ENCODE assay signal across 1 cellular context in the genomic region with DNA sequence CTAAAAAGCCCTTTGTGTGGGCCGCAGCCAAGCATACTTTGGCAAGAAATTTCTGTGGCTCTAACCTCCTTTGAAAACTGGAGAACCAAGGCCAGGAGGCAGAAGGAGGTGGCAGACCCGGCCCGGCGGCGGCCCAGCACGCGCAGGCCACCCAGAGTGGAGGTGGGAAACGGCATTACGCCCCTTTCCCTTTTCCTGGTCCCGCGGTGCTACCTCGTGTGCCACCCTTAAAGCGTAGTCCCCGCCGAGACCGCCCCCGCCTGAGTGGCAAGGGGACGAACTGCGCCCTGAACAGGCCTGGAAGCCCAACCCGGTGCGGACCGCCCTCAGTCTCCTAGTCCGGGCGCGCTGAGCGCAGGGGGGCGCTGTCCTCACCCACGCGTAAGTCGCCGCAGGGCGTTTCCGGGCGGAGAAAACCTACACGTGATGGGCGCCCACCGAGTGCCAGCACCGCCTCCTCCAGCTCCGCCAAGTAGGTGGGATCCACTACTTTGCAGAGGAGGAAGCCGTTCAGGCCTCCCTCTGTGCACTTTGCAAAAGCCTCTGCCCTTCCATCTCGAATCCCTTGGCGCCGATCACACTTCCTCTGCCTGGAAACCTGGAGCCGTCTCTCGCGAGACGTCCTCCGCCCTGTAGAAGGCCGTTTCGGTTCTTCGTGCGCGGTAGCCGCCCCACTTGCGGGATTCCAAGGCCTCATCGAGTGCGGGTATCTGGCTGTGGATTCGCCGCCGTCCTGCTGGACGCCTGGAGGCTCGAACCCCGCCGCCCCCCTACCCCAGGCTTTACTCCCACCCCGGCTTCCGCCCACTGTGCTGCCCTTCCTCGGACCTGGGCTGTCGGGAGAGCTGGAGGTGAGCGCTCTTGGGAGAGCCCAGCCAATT.
TF ChIP-seq lines count a peak whose summit lies in the region.

A gene with protein sequence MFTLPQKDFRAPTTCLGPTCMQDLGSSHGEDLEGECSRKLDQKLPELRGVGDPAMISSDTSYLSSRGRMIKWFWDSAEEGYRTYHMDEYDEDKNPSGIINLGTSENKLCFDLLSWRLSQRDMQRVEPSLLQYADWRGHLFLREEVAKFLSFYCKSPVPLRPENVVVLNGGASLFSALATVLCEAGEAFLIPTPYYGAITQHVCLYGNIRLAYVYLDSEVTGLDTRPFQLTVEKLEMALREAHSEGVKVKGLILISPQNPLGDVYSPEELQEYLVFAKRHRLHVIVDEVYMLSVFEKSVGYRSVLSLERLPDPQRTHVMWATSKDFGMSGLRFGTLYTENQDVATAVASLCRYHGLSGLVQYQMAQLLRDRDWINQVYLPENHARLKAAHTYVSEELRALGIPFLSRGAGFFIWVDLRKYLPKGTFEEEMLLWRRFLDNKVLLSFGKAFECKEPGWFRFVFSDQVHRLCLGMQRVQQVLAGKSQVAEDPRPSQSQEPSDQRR (plus strand): TSS at position 420 of the 881 bp plus-strand sequence. CDS start 1,358 bp downstream, outside the sequence.

TF ChIP-seq in H1, 55 proteins besides CTCF, POLR2A, EP300 and RAD21:
- TF ChIP-seq KDM1A (IDR thresholded peaks at IDR 0.05; ENCODE audit: borderline replicate concordance, low read length) (peak; percentile 21; the same call in 1 of the 2 replicates), TAF7 (optimal IDR thresholded peaks at IDR 0.05; ENCODE audit: borderline replicate concordance, low read depth, low read length) (peak; percentile 38), ZNF274 (IDR thresholded peaks at IDR 0.05; ENCODE audit: borderline replicate concordance, extremely low read depth, low read length) (no peak), GABPA (IDR thresholded peaks at IDR 0.05; ENCODE audit: borderline replicate concordance, insufficient read depth, low read length) (no peak), HDAC2 (IDR thresholded peaks at IDR 0.05; ENCODE audit: borderline replicate concordance in 1 of 2, low read depth in 2 of 2, low read length in 2 of 2) (peak; percentile 80 to 86; a peak in 3 of 4 replicates), RFX5 (IDR thresholded peaks at IDR 0.05; ENCODE audit: borderline replicate concordance, low read depth, low read length) (no peak), SIX5 (IDR thresholded peaks at IDR 0.05; ENCODE audit: low read depth, low read length) (no peak), EZH2 (IDR thresholded peaks at IDR 0.05; ENCODE audit: low read depth, low read length, severe bottlenecking) (no peak), YY1 (IDR thresholded peaks at IDR 0.05; ENCODE audit: low read depth, low read length) (peak; percentile 33; the same call in 1 of the 2 replicates), POLR2AphosphoS5 (IDR thresholded peaks at IDR 0.05; ENCODE audit: low read depth, low read length) (peak; percentile 70), BCL11A (IDR thresholded peaks at IDR 0.05; ENCODE audit: low read depth in 2 of 2, low read length in 2 of 2) (no peak), EGR1 (IDR thresholded peaks at IDR 0.05; ENCODE audit: borderline replicate concordance, low read depth, low read length) (peak; percentile 74; the same call in 1 of the 2 replicates), TAF1 (IDR thresholded peaks at IDR 0.05; ENCODE audit: low read depth, low read length) (peak; percentile 74; the same call in 1 of the 2 replicates), SIN3A (conservative IDR thresholded peaks at IDR 0.05 in 1 of 2, IDR thresholded peaks at IDR 0.05 in 1 of 2; ENCODE audit: low read depth in 1 of 2, low read length in 2 of 2) (peak in 1 of 2 experiments; percentile 60; a peak in 1 of 4 replicates), RBBP5 (IDR thresholded peaks at IDR 0.05; ENCODE audit: borderline replicate concordance, low read depth, low read length) (peak; percentile 62; the same call in 1 of the 2 replicates), KDM4A (IDR thresholded peaks at IDR 0.05; ENCODE audit: low read depth, low read length, severe bottlenecking) (peak; percentile 89), CBX8 (IDR thresholded peaks at IDR 0.05; ENCODE audit: borderline replicate concordance, low read depth, low read length) (no peak), BACH1 (IDR thresholded peaks at IDR 0.05; ENCODE audit: low read length) (peak; percentile 46), CREB1 (IDR thresholded peaks at IDR 0.05) (peak; percentile 71), SP1 (IDR thresholded peaks at IDR 0.05; ENCODE audit: low read depth, low read length) (0 out of 2 replicates have a peak, but pooled peaks have one; percentile 18), TBP (IDR thresholded peaks at IDR 0.05; ENCODE audit: low read depth, low read length) (no peak), ASH2L (IDR thresholded peaks at IDR 0.05; ENCODE audit: low read length) (peak; percentile 52), PHF8 (conservative IDR thresholded peaks at IDR 0.05; ENCODE audit: low read depth, low read length) (peak; percentile 45; the same call in 1 of the 2 replicates), CHD2 (IDR thresholded peaks at IDR 0.05; ENCODE audit: low read length) (peak; percentile 94), CHD1 (IDR thresholded peaks at IDR 0.05; ENCODE audit: low read depth, low read length) (no peak), CTBP2 (IDR thresholded peaks at IDR 0.05; ENCODE audit: borderline replicate concordance, insufficient read depth, insufficient read length, low read length) (peak; percentile 43), BRCA1 (IDR thresholded peaks at IDR 0.05; ENCODE audit: low read depth, low read length) (peak; percentile 78), JUN (IDR thresholded peaks at IDR 0.05; ENCODE audit: low read depth, low read length) (no peak)
- TF ChIP-seq, protein P1, sequence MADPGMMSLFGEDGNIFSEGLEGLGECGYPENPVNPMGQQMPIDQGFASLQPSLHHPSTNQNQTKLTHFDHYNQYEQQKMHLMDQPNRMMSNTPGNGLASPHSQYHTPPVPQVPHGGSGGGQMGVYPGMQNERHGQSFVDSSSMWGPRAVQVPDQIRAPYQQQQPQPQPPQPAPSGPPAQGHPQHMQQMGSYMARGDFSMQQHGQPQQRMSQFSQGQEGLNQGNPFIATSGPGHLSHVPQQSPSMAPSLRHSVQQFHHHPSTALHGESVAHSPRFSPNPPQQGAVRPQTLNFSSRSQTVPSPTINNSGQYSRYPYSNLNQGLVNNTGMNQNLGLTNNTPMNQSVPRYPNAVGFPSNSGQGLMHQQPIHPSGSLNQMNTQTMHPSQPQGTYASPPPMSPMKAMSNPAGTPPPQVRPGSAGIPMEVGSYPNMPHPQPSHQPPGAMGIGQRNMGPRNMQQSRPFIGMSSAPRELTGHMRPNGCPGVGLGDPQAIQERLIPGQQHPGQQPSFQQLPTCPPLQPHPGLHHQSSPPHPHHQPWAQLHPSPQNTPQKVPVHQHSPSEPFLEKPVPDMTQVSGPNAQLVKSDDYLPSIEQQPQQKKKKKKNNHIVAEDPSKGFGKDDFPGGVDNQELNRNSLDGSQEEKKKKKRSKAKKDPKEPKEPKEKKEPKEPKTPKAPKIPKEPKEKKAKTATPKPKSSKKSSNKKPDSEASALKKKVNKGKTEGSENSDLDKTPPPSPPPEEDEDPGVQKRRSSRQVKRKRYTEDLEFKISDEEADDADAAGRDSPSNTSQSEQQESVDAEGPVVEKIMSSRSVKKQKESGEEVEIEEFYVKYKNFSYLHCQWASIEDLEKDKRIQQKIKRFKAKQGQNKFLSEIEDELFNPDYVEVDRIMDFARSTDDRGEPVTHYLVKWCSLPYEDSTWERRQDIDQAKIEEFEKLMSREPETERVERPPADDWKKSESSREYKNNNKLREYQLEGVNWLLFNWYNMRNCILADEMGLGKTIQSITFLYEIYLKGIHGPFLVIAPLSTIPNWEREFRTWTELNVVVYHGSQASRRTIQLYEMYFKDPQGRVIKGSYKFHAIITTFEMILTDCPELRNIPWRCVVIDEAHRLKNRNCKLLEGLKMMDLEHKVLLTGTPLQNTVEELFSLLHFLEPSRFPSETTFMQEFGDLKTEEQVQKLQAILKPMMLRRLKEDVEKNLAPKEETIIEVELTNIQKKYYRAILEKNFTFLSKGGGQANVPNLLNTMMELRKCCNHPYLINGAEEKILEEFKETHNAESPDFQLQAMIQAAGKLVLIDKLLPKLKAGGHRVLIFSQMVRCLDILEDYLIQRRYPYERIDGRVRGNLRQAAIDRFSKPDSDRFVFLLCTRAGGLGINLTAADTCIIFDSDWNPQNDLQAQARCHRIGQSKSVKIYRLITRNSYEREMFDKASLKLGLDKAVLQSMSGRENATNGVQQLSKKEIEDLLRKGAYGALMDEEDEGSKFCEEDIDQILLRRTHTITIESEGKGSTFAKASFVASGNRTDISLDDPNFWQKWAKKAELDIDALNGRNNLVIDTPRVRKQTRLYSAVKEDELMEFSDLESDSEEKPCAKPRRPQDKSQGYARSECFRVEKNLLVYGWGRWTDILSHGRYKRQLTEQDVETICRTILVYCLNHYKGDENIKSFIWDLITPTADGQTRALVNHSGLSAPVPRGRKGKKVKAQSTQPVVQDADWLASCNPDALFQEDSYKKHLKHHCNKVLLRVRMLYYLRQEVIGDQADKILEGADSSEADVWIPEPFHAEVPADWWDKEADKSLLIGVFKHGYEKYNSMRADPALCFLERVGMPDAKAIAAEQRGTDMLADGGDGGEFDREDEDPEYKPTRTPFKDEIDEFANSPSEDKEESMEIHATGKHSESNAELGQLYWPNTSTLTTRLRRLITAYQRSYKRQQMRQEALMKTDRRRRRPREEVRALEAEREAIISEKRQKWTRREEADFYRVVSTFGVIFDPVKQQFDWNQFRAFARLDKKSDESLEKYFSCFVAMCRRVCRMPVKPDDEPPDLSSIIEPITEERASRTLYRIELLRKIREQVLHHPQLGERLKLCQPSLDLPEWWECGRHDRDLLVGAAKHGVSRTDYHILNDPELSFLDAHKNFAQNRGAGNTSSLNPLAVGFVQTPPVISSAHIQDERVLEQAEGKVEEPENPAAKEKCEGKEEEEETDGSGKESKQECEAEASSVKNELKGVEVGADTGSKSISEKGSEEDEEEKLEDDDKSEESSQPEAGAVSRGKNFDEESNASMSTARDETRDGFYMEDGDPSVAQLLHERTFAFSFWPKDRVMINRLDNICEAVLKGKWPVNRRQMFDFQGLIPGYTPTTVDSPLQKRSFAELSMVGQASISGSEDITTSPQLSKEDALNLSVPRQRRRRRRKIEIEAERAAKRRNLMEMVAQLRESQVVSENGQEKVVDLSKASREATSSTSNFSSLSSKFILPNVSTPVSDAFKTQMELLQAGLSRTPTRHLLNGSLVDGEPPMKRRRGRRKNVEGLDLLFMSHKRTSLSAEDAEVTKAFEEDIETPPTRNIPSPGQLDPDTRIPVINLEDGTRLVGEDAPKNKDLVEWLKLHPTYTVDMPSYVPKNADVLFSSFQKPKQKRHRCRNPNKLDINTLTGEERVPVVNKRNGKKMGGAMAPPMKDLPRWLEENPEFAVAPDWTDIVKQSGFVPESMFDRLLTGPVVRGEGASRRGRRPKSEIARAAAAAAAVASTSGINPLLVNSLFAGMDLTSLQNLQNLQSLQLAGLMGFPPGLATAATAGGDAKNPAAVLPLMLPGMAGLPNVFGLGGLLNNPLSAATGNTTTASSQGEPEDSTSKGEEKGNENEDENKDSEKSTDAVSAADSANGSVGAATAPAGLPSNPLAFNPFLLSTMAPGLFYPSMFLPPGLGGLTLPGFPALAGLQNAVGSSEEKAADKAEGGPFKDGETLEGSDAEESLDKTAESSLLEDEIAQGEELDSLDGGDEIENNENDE (IDR thresholded peaks at IDR 0.05; ENCODE audit: insufficient replicate concordance, low read length), result no peak
- TF ChIP-seq, protein P2, sequence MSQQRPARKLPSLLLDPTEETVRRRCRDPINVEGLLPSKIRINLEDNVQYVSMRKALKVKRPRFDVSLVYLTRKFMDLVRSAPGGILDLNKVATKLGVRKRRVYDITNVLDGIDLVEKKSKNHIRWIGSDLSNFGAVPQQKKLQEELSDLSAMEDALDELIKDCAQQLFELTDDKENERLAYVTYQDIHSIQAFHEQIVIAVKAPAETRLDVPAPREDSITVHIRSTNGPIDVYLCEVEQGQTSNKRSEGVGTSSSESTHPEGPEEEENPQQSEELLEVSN (IDR thresholded peaks at IDR 0.05), result peak; percentile 65
- TF ChIP-seq, protein P3, sequence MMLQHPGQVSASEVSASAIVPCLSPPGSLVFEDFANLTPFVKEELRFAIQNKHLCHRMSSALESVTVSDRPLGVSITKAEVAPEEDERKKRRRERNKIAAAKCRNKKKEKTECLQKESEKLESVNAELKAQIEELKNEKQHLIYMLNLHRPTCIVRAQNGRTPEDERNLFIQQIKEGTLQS (IDR thresholded peaks at IDR 0.05; ENCODE audit: insufficient read depth, low read depth, low read length), result peak; percentile 68; the same call in 1 of the 2 replicates
- TF ChIP-seq, protein P4, sequence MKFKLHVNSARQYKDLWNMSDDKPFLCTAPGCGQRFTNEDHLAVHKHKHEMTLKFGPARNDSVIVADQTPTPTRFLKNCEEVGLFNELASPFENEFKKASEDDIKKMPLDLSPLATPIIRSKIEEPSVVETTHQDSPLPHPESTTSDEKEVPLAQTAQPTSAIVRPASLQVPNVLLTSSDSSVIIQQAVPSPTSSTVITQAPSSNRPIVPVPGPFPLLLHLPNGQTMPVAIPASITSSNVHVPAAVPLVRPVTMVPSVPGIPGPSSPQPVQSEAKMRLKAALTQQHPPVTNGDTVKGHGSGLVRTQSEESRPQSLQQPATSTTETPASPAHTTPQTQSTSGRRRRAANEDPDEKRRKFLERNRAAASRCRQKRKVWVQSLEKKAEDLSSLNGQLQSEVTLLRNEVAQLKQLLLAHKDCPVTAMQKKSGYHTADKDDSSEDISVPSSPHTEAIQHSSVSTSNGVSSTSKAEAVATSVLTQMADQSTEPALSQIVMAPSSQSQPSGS (IDR thresholded peaks at IDR 0.05; ENCODE audit: low read length), result peak; percentile 12; the same call in 1 of the 2 replicates
- TF ChIP-seq, protein P5, sequence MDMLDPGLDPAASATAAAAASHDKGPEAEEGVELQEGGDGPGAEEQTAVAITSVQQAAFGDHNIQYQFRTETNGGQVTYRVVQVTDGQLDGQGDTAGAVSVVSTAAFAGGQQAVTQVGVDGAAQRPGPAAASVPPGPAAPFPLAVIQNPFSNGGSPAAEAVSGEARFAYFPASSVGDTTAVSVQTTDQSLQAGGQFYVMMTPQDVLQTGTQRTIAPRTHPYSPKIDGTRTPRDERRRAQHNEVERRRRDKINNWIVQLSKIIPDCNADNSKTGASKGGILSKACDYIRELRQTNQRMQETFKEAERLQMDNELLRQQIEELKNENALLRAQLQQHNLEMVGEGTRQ (IDR thresholded peaks at IDR 0.05; ENCODE audit: low read length), result peak; percentile 75
- TF ChIP-seq, protein P6, sequence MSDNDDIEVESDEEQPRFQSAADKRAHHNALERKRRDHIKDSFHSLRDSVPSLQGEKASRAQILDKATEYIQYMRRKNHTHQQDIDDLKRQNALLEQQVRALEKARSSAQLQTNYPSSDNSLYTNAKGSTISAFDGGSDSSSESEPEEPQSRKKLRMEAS (IDR thresholded peaks at IDR 0.05), result peak; percentile 86
